In genomic region chr5:134568761-134569725, GRCh38 we compare ENCODE assay signal across 8 cellular contexts. TPM values are rescaled to one million over a fixed set of nuclear protein-coding genes. Genes with fewer than 3 reads are reported as not detected.
DNase-seq lines count a peak whose midpoint lies in the region; ATAC-seq and TF ChIP-seq lines count a peak whose summit lies in the region.

No MANE protein-coding gene starts in this region.

- no peak for TF ChIP-seq CTCF in upper lobe of left lung (IDR thresholded peaks at IDR 0.05)

- peaks cover 10% of the 10 kb centered on the region for H3K4me1 Mint-ChIP-seq in activated CD4-positive, alpha-beta memory T cell treated with anti-CD3 and anti-CD28 coated beads for 36 hours (ENCODE audit: low read depth)
- peaks cover 17% of the 10 kb centered on the region for H3K4me1 Mint-ChIP-seq in activated CD4-positive, alpha-beta memory T cell treated with anti-CD3 and anti-CD28 coated beads, Interleukin-2, amount 10 ng/mL, durations not matched to agents 7 days and 5 days

- POLR2A ChIA-PET in activated CD4-positive, alpha-beta memory T cell treated with anti-CD3 and anti-CD28 coated beads for 36 hours (lab: Charles Lee), result interaction anchor here (0.6 kb wide), 1 partner anchor 274 kb away, joined by 3 read pairs; no protein-coding TSS in a partner anchor
- POLR2A ChIA-PET in activated CD4-positive, alpha-beta memory T cell treated with anti-CD3 and anti-CD28 coated beads, Interleukin-2, amount 10 ng/mL, durations not matched to agents 7 days and 5 days (lab: Charles Lee), result no interaction called here

- WGBS in upper lobe of left lung, 2 donors, result 55 to 59% methylated on average over 8 to 24 of the region's 24 CpGs

- no peaks in the 10 kb centered on the region for H3K27me3 ChIP-seq in upper lobe of left lung

- H3K4me1 ChIP-seq in upper lobe of left lung, result peaks cover 35 to 40% (median 36%) of the 10 kb centered on the region in 4 donors

- TF ChIP-seq EP300 in upper lobe of left lung (IDR thresholded peaks at IDR 0.05), result no peak

- intact Hi-C loops in activated CD4-positive, alpha-beta memory T cell treated with anti-CD3 and anti-CD28 coated beads for 36 hours (cut with micrococcal nuclease), result no loop called here

- no peak for TF ChIP-seq POLR2A in upper lobe of left lung (IDR thresholded peaks at IDR 0.05)

- no peaks in the 10 kb centered on the region for H3K9me3 Mint-ChIP-seq in activated CD4-positive, alpha-beta memory T cell treated with anti-CD3 and anti-CD28 coated beads for 36 hours
- H3K9me3 Mint-ChIP-seq in activated CD4-positive, alpha-beta memory T cell treated with anti-CD3 and anti-CD28 coated beads, Interleukin-2, amount 10 ng/mL, durations not matched to agents 7 days and 5 days, result no peaks in the 10 kb centered on the region

- peak overlapping the region; percentile 21 to 80 (median 77) for H3K27ac ChIP-seq in upper lobe of left lung

- CTCF ChIA-PET in activated CD4-positive, alpha-beta memory T cell treated with anti-CD3 and anti-CD28 coated beads for 36 hours (lab: Charles Lee), result interaction anchor here (0.8 to 0.9 kb wide), 2 partner anchors 9 to 19 kb away, joined by 3 to 4 read pairs; no protein-coding TSS in a partner anchor
- CTCF ChIA-PET in activated CD4-positive, alpha-beta memory T cell treated with anti-CD3 and anti-CD28 coated beads, Interleukin-2, amount 10 ng/mL, durations not matched to agents 7 days and 5 days (lab: Charles Lee), result interaction anchor here (1.0 to 1.1 kb wide), 2 partner anchors 18 to 158 kb away, joined by 3 to 4 read pairs; no protein-coding TSS in a partner anchor

- H3K4me3 Mint-ChIP-seq in activated CD4-positive, alpha-beta memory T cell treated with anti-CD3 and anti-CD28 coated beads for 36 hours, result no peak overlapping the region
- no peak overlapping the region for H3K4me3 Mint-ChIP-seq in activated CD4-positive, alpha-beta memory T cell treated with anti-CD3 and anti-CD28 coated beads, Interleukin-2, amount 10 ng/mL, durations not matched to agents 7 days and 5 days

- ATAC-seq in upper lobe of left lung (ENCODE audit: low FRiP score in 2 of 2) (peak; percentile 27 to 49), GM18861 (IDR thresholded peaks at IDR 0.05; ENCODE audit: unreplicated experiment) (no peak)

- no peak overlapping the region for H3K4me3 ChIP-seq in upper lobe of left lung

- peak overlapping the region; percentile 68 for H3K27ac Mint-ChIP-seq in activated CD4-positive, alpha-beta memory T cell treated with anti-CD3 and anti-CD28 coated beads for 36 hours
- H3K27ac Mint-ChIP-seq in activated CD4-positive, alpha-beta memory T cell treated with anti-CD3 and anti-CD28 coated beads, Interleukin-2, amount 10 ng/mL, durations not matched to agents 7 days and 5 days, result no peak overlapping the region

- peaks cover 36% of the 10 kb centered on the region for H3K36me3 Mint-ChIP-seq in activated CD4-positive, alpha-beta memory T cell treated with anti-CD3 and anti-CD28 coated beads for 36 hours
- peaks cover 50% of the 10 kb centered on the region for H3K36me3 Mint-ChIP-seq in activated CD4-positive, alpha-beta memory T cell treated with anti-CD3 and anti-CD28 coated beads, Interleukin-2, amount 10 ng/mL, durations not matched to agents 7 days and 5 days (ENCODE audit: low read depth)

- H3K27me3 Mint-ChIP-seq in activated CD4-positive, alpha-beta memory T cell treated with anti-CD3 and anti-CD28 coated beads for 36 hours, result no peaks in the 10 kb centered on the region
- H3K27me3 Mint-ChIP-seq in activated CD4-positive, alpha-beta memory T cell treated with anti-CD3 and anti-CD28 coated beads, Interleukin-2, amount 10 ng/mL, durations not matched to agents 7 days and 5 days, result no peaks in the 10 kb centered on the region

- H3K36me3 ChIP-seq in upper lobe of left lung, result peaks cover 38 to 89% (median 78%) of the 10 kb centered on the region in 4 donors

- no peaks in the 10 kb centered on the region for H3K9me3 ChIP-seq in upper lobe of left lung

- no peak for DNase-seq in activated CD4-positive, alpha-beta memory T cell treated with anti-CD3 and anti-CD28 coated beads for 36 hours
- DNase-seq in activated CD4-positive, alpha-beta memory T cell treated with anti-CD3 and anti-CD28 coated beads, Interleukin-2, amount 10 ng/mL, durations not matched to agents 7 days and 5 days, result no peak
- DNase-seq in dermis microvascular lymphatic vessel endothelial cell (ENCODE audit: low read depth in 2 of 2), result peak; percentile 87 to 89
- DNase-seq in midbrain (lab: John Stamatoyannopoulos, UW), result peak; percentile 61
- DNase-seq in upper lobe of left lung, result peak; percentile 72 to 88
- no peak for DNase-seq in NCI-H69 (lab: John Stamatoyannopoulos, UW)
- DNase-seq in activated CD8-positive, alpha-beta memory T cell treated with anti-CD3 and anti-CD28 coated beads for 24 hours, result no peak

RNA-seq across cellular contexts. Expression of gene JADE2, which starts 43.6 kb away (rescaled TPM):
- total RNA-seq in activated CD4-positive, alpha-beta memory T cell treated with anti-CD3 and anti-CD28 coated beads for 36 hours, result 10 to 100 TPM; 79.4 to 81.6 TPM
- total RNA-seq in activated CD4-positive, alpha-beta memory T cell treated with anti-CD3 and anti-CD28 coated beads, Interleukin-2, amount 10 ng/mL, durations not matched to agents 7 days and 5 days, result 10 to 100 TPM; 72.7 to 73.5 TPM
- 12.5 and 17.3 TPM in 2 replicates for total RNA-seq in dermis microvascular lymphatic vessel endothelial cell
- 100 to 1,000 TPM in 1 of 6 donors, 10 to 100 TPM in 5; 51.5 to 102 (median 69.5) TPM for total RNA-seq in upper lobe of left lung

Comparison
In these comparisons a context has a peak if more than half of its experiments do, and no peak if none do; other contexts are left out.
1. DNase-seq: peak in dermis microvascular lymphatic vessel endothelial cell (2 of 2), midbrain (single experiment) and upper lobe of left lung (2 of 2); none in activated CD4-positive, alpha-beta memory T cell treated with anti-CD3 and anti-CD28 coated beads for 36 hours (single experiment), activated CD4-positive, alpha-beta memory T cell treated with anti-CD3 and anti-CD28 coated beads, Interleukin-2, amount 10 ng/mL, durations not matched to agents 7 days and 5 days (single experiment), NCI-H69 (single experiment) and activated CD8-positive, alpha-beta memory T cell treated with anti-CD3 and anti-CD28 coated beads for 24 hours (single experiment).